14 cellular contexts compared by ENCODE assay signal in genomic region chr2:27907547-27907946, GRCh38.
"Had no signal": no experiment of that assay in that cellular context is flagged by ENCODE, and none has a peak within 500 bp of the region (broad histone marks: within the 10 kb centered on the region; RNA-seq: fewer than 3 reads in every experiment).

No MANE protein-coding gene starts in this region.

- H3K4me1 Mint-ChIP-seq: neural progenitor cell had no signal

- H3K9ac ChIP-seq: neural progenitor cell had no signal

- H3K4me2 ChIP-seq: neural progenitor cell had no signal

- H2AFZ ChIP-seq: neural progenitor cell had no signal

- ATAC-seq: heart right ventricle, pancreas, WTC11 had no signal

- DNase-seq: activated CD8-positive, alpha-beta memory T cell treated with anti-CD3 and anti-CD28 coated beads, Interleukin-2, amount 50 U/mL, for 48 hours; activated gamma-delta T cell; colonic mucosa; foreskin melanocyte; heart right ventricle; midbrain; pancreas; stimulated activated CD4-positive, alpha-beta T cell treated with anti-CD3 and anti-CD28 coated beads, Interleukin-2, amount 100 ng/mL, for 48 hours; stomach had no signal

- H3K36me3 Mint-ChIP-seq: WTC11 had no signal

- H3K27me3 ChIP-seq: cardiac muscle cell, colonic mucosa, heart right ventricle, neural progenitor cell, pancreas, stomach had no signal

- H3K27ac Mint-ChIP-seq: neural progenitor cell; T-helper 1 cell treated with Interleukin-12 subunit alpha and Interleukin-12 subunit beta and Interleukin-4 antibody, amounts not matched to agents 30 μg/mL and 1 μg/mL, for 36 hours; WTC11 had no signal

- H3K9me3 ChIP-seq: colonic mucosa, heart right ventricle, pancreas, stomach had no signal

- H3K4me1 ChIP-seq: colonic mucosa, neural progenitor cell, pancreas had no signal

- H3K27ac ChIP-seq: cardiac muscle cell, colonic mucosa, neural progenitor cell, pancreas, SK-N-MC, stomach had no signal

- H3K36me3 ChIP-seq: cardiac muscle cell, colonic mucosa, heart right ventricle, neural progenitor cell, pancreas, stomach had no signal

- H3K4me3 ChIP-seq: cardiac muscle cell, colonic mucosa, heart right ventricle, neural progenitor cell, pancreas, SK-N-MC, stomach had no signal

- H3K4me3 Mint-ChIP-seq: neural progenitor cell; T-helper 1 cell treated with Interleukin-12 subunit alpha and Interleukin-12 subunit beta and Interleukin-4 antibody, amounts not matched to agents 30 μg/mL and 1 μg/mL, for 36 hours; WTC11 had no signal

- H3K9me3 Mint-ChIP-seq: neural progenitor cell; T-helper 1 cell treated with Interleukin-12 subunit alpha and Interleukin-12 subunit beta and Interleukin-4 antibody, amounts not matched to agents 30 μg/mL and 1 μg/mL, for 36 hours; WTC11 had no signal
